In genomic region chr10:63866075-63866746, GRCh38 we compare ENCODE assay signal across 9 cellular contexts.
A peak's percentile ranks its signal among the peaks of the same experiment; 100 is the strongest.
DNase-seq lines count a peak whose midpoint lies in the region; ATAC-seq, FAIRE-seq and TF ChIP-seq lines count a peak whose summit lies in the region.
"Had no signal": no experiment of that assay in that cellular context is flagged by ENCODE, and none has a peak within 500 bp of the region (broad histone marks: within the 10 kb centered on the region; RNA-seq: fewer than 3 reads in every experiment).

No MANE protein-coding gene starts in this region.

- no peak overlapping the region; the same call in 1 of the 2 replicates for H3K4me2 ChIP-seq in HepG2 (ENCODE audit: low read depth, low read length)

- H3K79me2 ChIP-seq in HepG2 (ENCODE audit: insufficient read depth, low read length): no peaks in the 10 kb centered on the region

- CTCF ChIA-PET in HepG2 (lab: Yijun Ruan, JAX; ENCODE audit: low intra/inter-chr PET ratio, low total read pairs): interaction anchor here (1.3 kb wide), 1 partner anchor 111 kb away, joined by 7 read pairs; no protein-coding TSS in a partner anchor

- ATAC-seq in GM18499 (IDR thresholded peaks at IDR 0.05; ENCODE audit: insufficient read depth, unreplicated experiment) (peak; percentile 66), HG02840 (IDR thresholded peaks at IDR 0.05; ENCODE audit: low FRiP score, unreplicated experiment) (peak; percentile 70), HepG2 (peak; percentile 94)

- no peak overlapping the region for H3K9ac ChIP-seq in HepG2 (ENCODE audit: insufficient read depth, low read depth, low read length)

- H3K27ac Mint-ChIP-seq in chondrocyte (ENCODE audit: unreplicated experiment): no peak overlapping the region

- H3K27me3 ChIP-seq in WERI-Rb-1 (ENCODE audit: insufficient read depth, low read depth, severe bottlenecking) (no peaks in the 10 kb centered on the region), HepG2 (ENCODE audit: control insufficient read depth in 1 of 2, insufficient read depth in 2 of 2, low read length in 2 of 2) (0 out of 5 replicates have a peak, but pooled peaks cover 0 to 4% of the 10 kb centered on the region in 2 experiments)

- TF ChIP-seq CTCF in AG10803 (conservative IDR thresholded peaks at IDR 0.05; ENCODE audit: low read length): peak; percentile 86
- TF ChIP-seq CTCF in WERI-Rb-1 (IDR thresholded peaks at IDR 0.05; ENCODE audit: low read depth, low read length): peak; percentile 83
- peak; percentile 90 for TF ChIP-seq CTCF in chondrocyte (IDR thresholded peaks at IDR 0.05)
- TF ChIP-seq CTCF in HepG2 (CRISPR knock-in tag; IDR thresholded peaks at IDR 0.05): peak; percentile 77

- peak overlapping the region; percentile 56 for H3K4me3 Mint-ChIP-seq in chondrocyte (ENCODE audit: unreplicated experiment)

- H3K27me3 Mint-ChIP-seq in chondrocyte (ENCODE audit: low read depth): peaks cover 38% of the 10 kb centered on the region

- FAIRE-seq in HepG2 (lab: Jason Lieb, UNC): peak; percentile 66
- FAIRE-seq: TTC549 had no signal

- peaks cover 11% of the 10 kb centered on the region for H3K4me1 Mint-ChIP-seq in chondrocyte (ENCODE audit: low read depth)

- intact Hi-C loops in HepG2 (cut with micrococcal nuclease; ENCODE audit: unreplicated experiment): no loop called here

- no peaks in the 10 kb centered on the region for H4K20me1 ChIP-seq in HepG2 (ENCODE audit: insufficient read depth, low read length)

- POLR2A ChIA-PET in HepG2 (lab: Yijun Ruan, JAX): no interaction called here

- no peaks in the 10 kb centered on the region for H3K9me3 Mint-ChIP-seq in chondrocyte (ENCODE audit: low read depth)

- no peaks in the 10 kb centered on the region for H3K36me3 Mint-ChIP-seq in chondrocyte (ENCODE audit: low read depth)

- no peak for TF ChIP-seq POLR2A in HepG2 (IDR thresholded peaks at IDR 0.05; ENCODE audit: insufficient read depth in 1 of 2, low read depth in 2 of 2, low read length in 2 of 2)

- DNase-seq in AG10803 (ENCODE audit: low read depth): peak; percentile 56
- DNase-seq in NCI-H1048 (lab: John Stamatoyannopoulos, UW): peak; percentile 13
- DNase-seq in WERI-Rb-1: peak; percentile 71
- DNase-seq in chondrocyte (ENCODE audit: low spot score): no peak
- peak; percentile 27 for DNase-seq in HepG2 (ENCODE audit: low spot score)
- DNase-seq in stimulated activated CD8-positive, alpha-beta memory T cell treated with anti-CD3 and anti-CD28 coated beads, Interleukin-15, amount 100 ng/mL, for 1 hour (ENCODE audit: low read depth): peak; percentile 6

- H3K36me3 ChIP-seq in WERI-Rb-1 (no peaks in the 10 kb centered on the region), HepG2 (replicated peaks in 1 of 2; ENCODE audit: control insufficient read depth in 1 of 2, insufficient read depth in 2 of 2, low read length in 2 of 2) (no peaks in the 10 kb centered on the region)

- H3K9me3 ChIP-seq in WERI-Rb-1 (ENCODE audit: severe bottlenecking) (no peaks in the 10 kb centered on the region), HepG2 (ENCODE audit: low read length) (no peaks in the 10 kb centered on the region)

- no TSS peak for BruUV-seq in HepG2 (replicated peaks; lab: Mats Ljungman, UMichigan)

- TF ChIP-seq EP300 in HepG2 (IDR thresholded peaks at IDR 0.05; ENCODE audit: low read depth in 2 of 2, low read length in 2 of 2) (no peak), HepG2 (CRISPR knock-in tag; IDR thresholded peaks at IDR 0.05; ENCODE audit: borderline replicate concordance) (no peak)

- H2AFZ ChIP-seq in HepG2 (ENCODE audit: low read length): no peak overlapping the region

- H3K27ac ChIP-seq in WERI-Rb-1 (no peak overlapping the region), HepG2 (ENCODE audit: extremely low read length, insufficient read depth, low read length) (no peak overlapping the region)

- WGBS in HepG2 (ENCODE audit: low lambda C conversion rate): 10% methylated on average over 16 of the region's 16 CpGs

- no peak overlapping the region; the same call in none of the 2 replicates for H3K4me3 ChIP-seq in AG10803 (ENCODE audit: low read length)
- peak overlapping the region; percentile 27 for H3K4me3 ChIP-seq in WERI-Rb-1 (ENCODE audit: low read depth, low read length)
- H3K4me3 ChIP-seq in HepG2 (replicated peaks in 1 of 3; ENCODE audit: insufficient read depth in 1 of 3, low read depth in 2 of 3, low read length in 3 of 3): no peak overlapping the region

- in situ Hi-C loops in HepG2 (cut with HindIII; ENCODE audit: extremely low pct_ligation_motif_present, low pct_unique_long_range_greater_than_20kb): no loop called here

- H3K4me1 ChIP-seq in HepG2 (ENCODE audit: insufficient read depth, low read length): no peaks in the 10 kb centered on the region

- no peak for TF ChIP-seq RAD21 in HepG2 (CRISPR knock-in tag; IDR thresholded peaks at IDR 0.05)

TF ChIP-seq in HepG2, 621 proteins besides CTCF, POLR2A, EP300 and RAD21:
- TF ChIP-seq FOXA3 (CRISPR knock-in tag; IDR thresholded peaks at IDR 0.05): no peak
- TF ChIP-seq XRCC5 (optimal IDR thresholded peaks at IDR 0.05; ENCODE audit: low read length): peak; percentile 41
- TF ChIP-seq, protein P1, sequence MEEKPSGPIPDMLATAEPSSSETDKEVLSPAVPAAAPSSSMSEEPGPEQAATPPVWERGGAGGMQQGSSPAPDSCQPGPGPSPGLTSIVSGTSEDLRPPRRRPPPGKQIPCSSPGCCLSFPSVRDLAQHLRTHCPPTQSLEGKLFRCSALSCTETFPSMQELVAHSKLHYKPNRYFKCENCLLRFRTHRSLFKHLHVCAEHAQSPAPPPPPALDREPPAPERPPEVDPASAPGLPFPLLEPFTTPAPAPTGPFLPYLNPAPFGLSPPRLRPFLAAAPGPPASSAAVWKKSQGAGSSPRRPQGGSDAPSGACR (CRISPR knock-in tag; IDR thresholded peaks at IDR 0.05): no peak
- no peak for TF ChIP-seq IKZF1 (IDR thresholded peaks at IDR 0.05)
- peak; percentile 27; the same call in 1 of the 2 replicates for TF ChIP-seq SMC3 (IDR thresholded peaks at IDR 0.05; ENCODE audit: low read length)
- TF ChIP-seq STAG1 (CRISPR knock-in tag; IDR thresholded peaks at IDR 0.05): peak; percentile 36; the same call in 1 of the 2 replicates
- TF ChIP-seq ZNF260 (CRISPR knock-in tag; IDR thresholded peaks at IDR 0.05; ENCODE audit: borderline replicate concordance, low read depth): no peak
- no peak for TF ChIP-seq ZNF3 (CRISPR knock-in tag; IDR thresholded peaks at IDR 0.05)
- TF ChIP-seq, protein P2, sequence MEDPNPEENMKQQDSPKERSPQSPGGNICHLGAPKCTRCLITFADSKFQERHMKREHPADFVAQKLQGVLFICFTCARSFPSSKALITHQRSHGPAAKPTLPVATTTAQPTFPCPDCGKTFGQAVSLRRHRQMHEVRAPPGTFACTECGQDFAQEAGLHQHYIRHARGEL (CRISPR knock-in tag; IDR thresholded peaks at IDR 0.05): no peak
- no peak for TF ChIP-seq THRA (CRISPR knock-in tag; IDR thresholded peaks at IDR 0.05; ENCODE audit: borderline replicate concordance)
